ENCODE assay signal across 1 cellular context in the genomic region with DNA sequence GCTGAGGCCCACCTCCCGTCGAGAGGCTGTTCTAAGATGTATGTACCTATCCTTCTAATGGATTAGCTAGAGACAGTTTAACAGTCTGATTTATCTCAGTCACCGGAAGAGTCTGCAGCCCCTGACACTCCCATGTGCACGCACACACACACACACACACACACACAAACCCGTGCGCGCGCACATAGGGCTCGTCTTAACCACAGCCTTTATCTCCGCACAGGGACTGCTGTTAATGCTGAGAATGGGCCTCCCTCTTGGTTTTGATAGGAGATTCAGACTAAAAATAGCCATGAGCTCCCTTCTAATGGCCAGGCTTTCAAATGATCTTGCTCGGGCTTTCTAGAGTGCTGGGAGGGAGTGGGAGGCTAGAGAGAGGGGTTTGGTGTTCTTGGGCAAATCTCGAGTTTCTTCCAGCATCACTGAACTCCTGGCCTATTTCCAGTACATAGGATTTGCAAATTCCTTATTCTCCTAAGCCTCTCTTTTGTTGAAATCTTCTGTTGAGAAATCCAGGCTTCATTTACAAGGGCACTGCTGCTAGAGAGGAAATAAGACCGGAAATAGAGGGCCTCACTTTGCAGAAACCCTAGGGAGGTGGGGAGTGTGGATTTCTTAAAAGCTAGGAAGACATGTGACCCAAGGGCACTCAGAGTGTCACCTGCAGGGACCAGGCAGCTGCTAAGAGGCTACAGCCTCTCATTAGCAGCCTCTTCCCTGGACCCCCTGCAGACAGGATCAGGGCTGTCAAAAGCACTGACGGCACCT.
TF ChIP-seq lines count a peak whose summit lies in the region.

No MANE protein-coding gene starts in this region.

TF ChIP-seq in K562, 482 proteins besides CTCF, POLR2A, EP300 and RAD21 (continued from another document and continues in another):
- TF ChIP-seq, protein P1, sequence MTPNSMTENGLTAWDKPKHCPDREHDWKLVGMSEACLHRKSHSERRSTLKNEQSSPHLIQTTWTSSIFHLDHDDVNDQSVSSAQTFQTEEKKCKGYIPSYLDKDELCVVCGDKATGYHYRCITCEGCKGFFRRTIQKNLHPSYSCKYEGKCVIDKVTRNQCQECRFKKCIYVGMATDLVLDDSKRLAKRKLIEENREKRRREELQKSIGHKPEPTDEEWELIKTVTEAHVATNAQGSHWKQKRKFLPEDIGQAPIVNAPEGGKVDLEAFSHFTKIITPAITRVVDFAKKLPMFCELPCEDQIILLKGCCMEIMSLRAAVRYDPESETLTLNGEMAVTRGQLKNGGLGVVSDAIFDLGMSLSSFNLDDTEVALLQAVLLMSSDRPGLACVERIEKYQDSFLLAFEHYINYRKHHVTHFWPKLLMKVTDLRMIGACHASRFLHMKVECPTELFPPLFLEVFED (CRISPR knock-in tag; conservative IDR thresholded peaks at IDR 0.05): peak; percentile 91
- TF ChIP-seq ZNF324 (CRISPR knock-in tag; IDR thresholded peaks at IDR 0.05) (no peak), MBD2 (IDR thresholded peaks at IDR 0.05; ENCODE audit: borderline replicate concordance, low read depth) (peak; percentile 51; the same call in 1 of the 2 replicates), ZNF444 (CRISPR knock-in tag; IDR thresholded peaks at IDR 0.05) (no peak), NFE2L1 (tag; IDR thresholded peaks at IDR 0.05; ENCODE audit: borderline replicate concordance, low read depth) (no peak), ZFP36 (IDR thresholded peaks at IDR 0.05; ENCODE audit: low read depth, low read length, partially characterized antibody) (peak; percentile 28), BCL6 (CRISPR knock-in tag; IDR thresholded peaks at IDR 0.05) (no peak), ZNF778 (CRISPR knock-in tag; IDR thresholded peaks at IDR 0.05) (no peak), ZNF184 (CRISPR knock-in tag; IDR thresholded peaks at IDR 0.05) (no peak), ZNF41 (CRISPR knock-in tag; conservative IDR thresholded peaks at IDR 0.05) (no peak), CEBPG (CRISPR knock-in tag; IDR thresholded peaks at IDR 0.05) (no peak), CEBPG (tag; conservative IDR thresholded peaks at IDR 0.05 in 1 of 2, IDR thresholded peaks at IDR 0.05 in 1 of 2) (no peak), MTA2 (IDR thresholded peaks at IDR 0.05; ENCODE audit: low read depth) (peak; percentile 87), ZSCAN29 (IDR thresholded peaks at IDR 0.05) (no peak), NCOA4 (IDR thresholded peaks at IDR 0.05; ENCODE audit: partially characterized antibody) (no peak), TCFL5 (CRISPR knock-in tag; conservative IDR thresholded peaks at IDR 0.05) (no peak), CBFA2T3 (IDR thresholded peaks at IDR 0.05) (peak; percentile 97), HDAC8 (tag; IDR thresholded peaks at IDR 0.05) (no peak), KAT8 (IDR thresholded peaks at IDR 0.05; ENCODE audit: low read depth) (no peak), BRD9 (IDR thresholded peaks at IDR 0.05; ENCODE audit: low read depth, partially characterized antibody) (no peak), SRSF9 (IDR thresholded peaks at IDR 0.05; ENCODE audit: borderline replicate concordance, low read depth, low read length) (no peak), PML (IDR thresholded peaks at IDR 0.05; ENCODE audit: low read length) (peak; percentile 74), FOXM1 (IDR thresholded peaks at IDR 0.05; ENCODE audit: low read depth) (peak; percentile 84), FOXM1 (CRISPR knock-in tag; IDR thresholded peaks at IDR 0.05; ENCODE audit: low read depth) (no peak), PURB (CRISPR knock-in tag; IDR thresholded peaks at IDR 0.05; ENCODE audit: low read depth) (no peak), ESRRA (IDR thresholded peaks at IDR 0.05; ENCODE audit: borderline replicate concordance, low read depth) (peak; percentile 89; the same call in 1 of the 2 replicates), SAFB (IDR thresholded peaks at IDR 0.05; ENCODE audit: borderline replicate concordance, low read depth, low read length) (no peak), PCBP2 (IDR thresholded peaks at IDR 0.05; ENCODE audit: low read depth, low read length, poor library complexity, severe bottlenecking) (no peak)
- TF ChIP-seq, protein P2, sequence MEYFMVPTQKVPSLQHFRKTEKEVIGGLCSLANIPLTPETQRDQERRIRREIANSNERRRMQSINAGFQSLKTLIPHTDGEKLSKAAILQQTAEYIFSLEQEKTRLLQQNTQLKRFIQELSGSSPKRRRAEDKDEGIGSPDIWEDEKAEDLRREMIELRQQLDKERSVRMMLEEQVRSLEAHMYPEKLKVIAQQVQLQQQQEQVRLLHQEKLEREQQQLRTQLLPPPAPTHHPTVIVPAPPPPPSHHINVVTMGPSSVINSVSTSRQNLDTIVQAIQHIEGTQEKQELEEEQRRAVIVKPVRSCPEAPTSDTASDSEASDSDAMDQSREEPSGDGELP (CRISPR knock-in tag; IDR thresholded peaks at IDR 0.05; ENCODE audit: borderline replicate concordance): peak; percentile 70
- TF ChIP-seq, protein P3, sequence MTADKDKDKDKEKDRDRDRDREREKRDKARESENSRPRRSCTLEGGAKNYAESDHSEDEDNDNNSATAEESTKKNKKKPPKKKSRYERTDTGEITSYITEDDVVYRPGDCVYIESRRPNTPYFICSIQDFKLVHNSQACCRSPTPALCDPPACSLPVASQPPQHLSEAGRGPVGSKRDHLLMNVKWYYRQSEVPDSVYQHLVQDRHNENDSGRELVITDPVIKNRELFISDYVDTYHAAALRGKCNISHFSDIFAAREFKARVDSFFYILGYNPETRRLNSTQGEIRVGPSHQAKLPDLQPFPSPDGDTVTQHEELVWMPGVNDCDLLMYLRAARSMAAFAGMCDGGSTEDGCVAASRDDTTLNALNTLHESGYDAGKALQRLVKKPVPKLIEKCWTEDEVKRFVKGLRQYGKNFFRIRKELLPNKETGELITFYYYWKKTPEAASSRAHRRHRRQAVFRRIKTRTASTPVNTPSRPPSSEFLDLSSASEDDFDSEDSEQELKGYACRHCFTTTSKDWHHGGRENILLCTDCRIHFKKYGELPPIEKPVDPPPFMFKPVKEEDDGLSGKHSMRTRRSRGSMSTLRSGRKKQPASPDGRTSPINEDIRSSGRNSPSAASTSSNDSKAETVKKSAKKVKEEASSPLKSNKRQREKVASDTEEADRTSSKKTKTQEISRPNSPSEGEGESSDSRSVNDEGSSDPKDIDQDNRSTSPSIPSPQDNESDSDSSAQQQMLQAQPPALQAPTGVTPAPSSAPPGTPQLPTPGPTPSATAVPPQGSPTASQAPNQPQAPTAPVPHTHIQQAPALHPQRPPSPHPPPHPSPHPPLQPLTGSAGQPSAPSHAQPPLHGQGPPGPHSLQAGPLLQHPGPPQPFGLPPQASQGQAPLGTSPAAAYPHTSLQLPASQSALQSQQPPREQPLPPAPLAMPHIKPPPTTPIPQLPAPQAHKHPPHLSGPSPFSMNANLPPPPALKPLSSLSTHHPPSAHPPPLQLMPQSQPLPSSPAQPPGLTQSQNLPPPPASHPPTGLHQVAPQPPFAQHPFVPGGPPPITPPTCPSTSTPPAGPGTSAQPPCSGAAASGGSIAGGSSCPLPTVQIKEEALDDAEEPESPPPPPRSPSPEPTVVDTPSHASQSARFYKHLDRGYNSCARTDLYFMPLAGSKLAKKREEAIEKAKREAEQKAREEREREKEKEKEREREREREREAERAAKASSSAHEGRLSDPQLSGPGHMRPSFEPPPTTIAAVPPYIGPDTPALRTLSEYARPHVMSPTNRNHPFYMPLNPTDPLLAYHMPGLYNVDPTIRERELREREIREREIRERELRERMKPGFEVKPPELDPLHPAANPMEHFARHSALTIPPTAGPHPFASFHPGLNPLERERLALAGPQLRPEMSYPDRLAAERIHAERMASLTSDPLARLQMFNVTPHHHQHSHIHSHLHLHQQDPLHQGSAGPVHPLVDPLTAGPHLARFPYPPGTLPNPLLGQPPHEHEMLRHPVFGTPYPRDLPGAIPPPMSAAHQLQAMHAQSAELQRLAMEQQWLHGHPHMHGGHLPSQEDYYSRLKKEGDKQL (CRISPR knock-in tag; IDR thresholded peaks at IDR 0.05; ENCODE audit: borderline replicate concordance): no peak
- TF ChIP-seq, protein P4, sequence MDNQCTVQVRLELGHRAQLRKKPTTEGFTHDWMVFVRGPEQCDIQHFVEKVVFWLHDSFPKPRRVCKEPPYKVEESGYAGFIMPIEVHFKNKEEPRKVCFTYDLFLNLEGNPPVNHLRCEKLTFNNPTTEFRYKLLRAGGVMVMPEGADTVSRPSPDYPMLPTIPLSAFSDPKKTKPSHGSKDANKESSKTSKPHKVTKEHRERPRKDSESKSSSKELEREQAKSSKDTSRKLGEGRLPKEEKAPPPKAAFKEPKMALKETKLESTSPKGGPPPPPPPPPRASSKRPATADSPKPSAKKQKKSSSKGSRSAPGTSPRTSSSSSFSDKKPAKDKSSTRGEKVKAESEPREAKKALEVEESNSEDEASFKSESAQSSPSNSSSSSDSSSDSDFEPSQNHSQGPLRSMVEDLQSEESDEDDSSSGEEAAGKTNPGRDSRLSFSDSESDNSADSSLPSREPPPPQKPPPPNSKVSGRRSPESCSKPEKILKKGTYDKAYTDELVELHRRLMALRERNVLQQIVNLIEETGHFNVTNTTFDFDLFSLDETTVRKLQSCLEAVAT (IDR thresholded peaks at IDR 0.05): peak in 1 of 2 experiments; percentile 97; a peak in 2 of 4 replicates
- TF ChIP-seq, protein P5, sequence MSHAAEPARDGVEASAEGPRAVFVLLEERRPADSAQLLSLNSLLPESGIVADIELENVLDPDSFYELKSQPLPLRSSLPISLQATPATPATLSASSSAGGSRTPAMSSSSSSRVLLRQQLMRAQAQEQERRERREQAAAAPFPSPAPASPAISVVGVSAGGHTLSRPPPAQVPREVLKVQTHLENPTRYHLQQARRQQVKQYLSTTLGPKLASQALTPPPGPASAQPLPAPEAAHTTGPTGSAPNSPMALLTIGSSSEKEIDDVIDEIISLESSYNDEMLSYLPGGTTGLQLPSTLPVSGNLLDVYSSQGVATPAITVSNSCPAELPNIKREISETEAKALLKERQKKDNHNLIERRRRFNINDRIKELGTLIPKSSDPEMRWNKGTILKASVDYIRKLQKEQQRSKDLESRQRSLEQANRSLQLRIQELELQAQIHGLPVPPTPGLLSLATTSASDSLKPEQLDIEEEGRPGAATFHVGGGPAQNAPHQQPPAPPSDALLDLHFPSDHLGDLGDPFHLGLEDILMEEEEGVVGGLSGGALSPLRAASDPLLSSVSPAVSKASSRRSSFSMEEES (CRISPR knock-in tag; IDR thresholded peaks at IDR 0.05): 0 out of 2 replicates have a peak, but pooled peaks have one; percentile 7
- TF ChIP-seq, protein P6, sequence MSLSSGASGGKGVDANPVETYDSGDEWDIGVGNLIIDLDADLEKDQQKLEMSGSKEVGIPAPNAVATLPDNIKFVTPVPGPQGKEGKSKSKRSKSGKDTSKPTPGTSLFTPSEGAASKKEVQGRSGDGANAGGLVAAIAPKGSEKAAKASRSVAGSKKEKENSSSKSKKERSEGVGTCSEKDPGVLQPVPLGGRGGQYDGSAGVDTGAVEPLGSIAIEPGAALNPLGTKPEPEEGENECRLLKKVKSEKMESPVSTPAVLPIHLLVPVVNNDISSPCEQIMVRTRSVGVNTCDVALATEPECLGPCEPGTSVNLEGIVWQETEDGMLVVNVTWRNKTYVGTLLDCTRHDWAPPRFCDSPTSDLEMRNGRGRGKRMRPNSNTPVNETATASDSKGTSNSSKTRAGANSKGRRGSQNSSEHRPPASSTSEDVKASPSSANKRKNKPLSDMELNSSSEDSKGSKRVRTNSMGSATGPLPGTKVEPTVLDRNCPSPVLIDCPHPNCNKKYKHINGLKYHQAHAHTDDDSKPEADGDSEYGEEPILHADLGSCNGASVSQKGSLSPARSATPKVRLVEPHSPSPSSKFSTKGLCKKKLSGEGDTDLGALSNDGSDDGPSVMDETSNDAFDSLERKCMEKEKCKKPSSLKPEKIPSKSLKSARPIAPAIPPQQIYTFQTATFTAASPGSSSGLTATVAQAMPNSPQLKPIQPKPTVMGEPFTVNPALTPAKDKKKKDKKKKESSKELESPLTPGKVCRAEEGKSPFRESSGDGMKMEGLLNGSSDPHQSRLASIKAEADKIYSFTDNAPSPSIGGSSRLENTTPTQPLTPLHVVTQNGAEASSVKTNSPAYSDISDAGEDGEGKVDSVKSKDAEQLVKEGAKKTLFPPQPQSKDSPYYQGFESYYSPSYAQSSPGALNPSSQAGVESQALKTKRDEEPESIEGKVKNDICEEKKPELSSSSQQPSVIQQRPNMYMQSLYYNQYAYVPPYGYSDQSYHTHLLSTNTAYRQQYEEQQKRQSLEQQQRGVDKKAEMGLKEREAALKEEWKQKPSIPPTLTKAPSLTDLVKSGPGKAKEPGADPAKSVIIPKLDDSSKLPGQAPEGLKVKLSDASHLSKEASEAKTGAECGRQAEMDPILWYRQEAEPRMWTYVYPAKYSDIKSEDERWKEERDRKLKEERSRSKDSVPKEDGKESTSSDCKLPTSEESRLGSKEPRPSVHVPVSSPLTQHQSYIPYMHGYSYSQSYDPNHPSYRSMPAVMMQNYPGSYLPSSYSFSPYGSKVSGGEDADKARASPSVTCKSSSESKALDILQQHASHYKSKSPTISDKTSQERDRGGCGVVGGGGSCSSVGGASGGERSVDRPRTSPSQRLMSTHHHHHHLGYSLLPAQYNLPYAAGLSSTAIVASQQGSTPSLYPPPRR (CRISPR knock-in tag; IDR thresholded peaks at IDR 0.05; ENCODE audit: borderline replicate concordance): no peak
- TF ChIP-seq, protein P7, sequence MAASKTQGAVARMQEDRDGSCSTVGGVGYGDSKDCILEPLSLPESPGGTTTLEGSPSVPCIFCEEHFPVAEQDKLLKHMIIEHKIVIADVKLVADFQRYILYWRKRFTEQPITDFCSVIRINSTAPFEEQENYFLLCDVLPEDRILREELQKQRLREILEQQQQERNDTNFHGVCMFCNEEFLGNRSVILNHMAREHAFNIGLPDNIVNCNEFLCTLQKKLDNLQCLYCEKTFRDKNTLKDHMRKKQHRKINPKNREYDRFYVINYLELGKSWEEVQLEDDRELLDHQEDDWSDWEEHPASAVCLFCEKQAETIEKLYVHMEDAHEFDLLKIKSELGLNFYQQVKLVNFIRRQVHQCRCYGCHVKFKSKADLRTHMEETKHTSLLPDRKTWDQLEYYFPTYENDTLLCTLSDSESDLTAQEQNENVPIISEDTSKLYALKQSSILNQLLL (CRISPR knock-in tag; IDR thresholded peaks at IDR 0.05; ENCODE audit: borderline replicate concordance): no peak
- TF ChIP-seq, protein P8, sequence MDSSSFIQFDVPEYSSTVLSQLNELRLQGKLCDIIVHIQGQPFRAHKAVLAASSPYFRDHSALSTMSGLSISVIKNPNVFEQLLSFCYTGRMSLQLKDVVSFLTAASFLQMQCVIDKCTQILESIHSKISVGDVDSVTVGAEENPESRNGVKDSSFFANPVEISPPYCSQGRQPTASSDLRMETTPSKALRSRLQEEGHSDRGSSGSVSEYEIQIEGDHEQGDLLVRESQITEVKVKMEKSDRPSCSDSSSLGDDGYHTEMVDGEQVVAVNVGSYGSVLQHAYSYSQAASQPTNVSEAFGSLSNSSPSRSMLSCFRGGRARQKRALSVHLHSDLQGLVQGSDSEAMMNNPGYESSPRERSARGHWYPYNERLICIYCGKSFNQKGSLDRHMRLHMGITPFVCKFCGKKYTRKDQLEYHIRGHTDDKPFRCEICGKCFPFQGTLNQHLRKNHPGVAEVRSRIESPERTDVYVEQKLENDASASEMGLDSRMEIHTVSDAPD (CRISPR knock-in tag; IDR thresholded peaks at IDR 0.05): no peak
- TF ChIP-seq, protein P9, sequence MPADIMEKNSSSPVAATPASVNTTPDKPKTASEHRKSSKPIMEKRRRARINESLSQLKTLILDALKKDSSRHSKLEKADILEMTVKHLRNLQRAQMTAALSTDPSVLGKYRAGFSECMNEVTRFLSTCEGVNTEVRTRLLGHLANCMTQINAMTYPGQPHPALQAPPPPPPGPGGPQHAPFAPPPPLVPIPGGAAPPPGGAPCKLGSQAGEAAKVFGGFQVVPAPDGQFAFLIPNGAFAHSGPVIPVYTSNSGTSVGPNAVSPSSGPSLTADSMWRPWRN (IDR thresholded peaks at IDR 0.05; ENCODE audit: low read depth): peak; percentile 96
